In genomic region chr20:33490934-33491656, GRCh38 we compare ENCODE assay signal across 8 cellular contexts. TPM values are rescaled to one million over a fixed set of nuclear protein-coding genes. Genes with fewer than 3 reads are reported as not detected.
A peak's percentile ranks its signal among the peaks of the same experiment; 100 is the strongest.
DNase-seq lines count a peak whose midpoint lies in the region; ATAC-seq and TF ChIP-seq lines count a peak whose summit lies in the region.

No MANE protein-coding gene starts in this region.

- H3K27me3 ChIP-seq in AG04450 (ENCODE audit: control insufficient read depth, insufficient read depth, low read length) (no peaks in the 10 kb centered on the region), HUES6 (ENCODE audit: control insufficient read depth, insufficient read depth, low read length) (no peaks in the 10 kb centered on the region), mammary epithelial cell (ENCODE audit: insufficient read depth, low read length) (no peaks in the 10 kb centered on the region), mucosa of stomach (ENCODE audit: control insufficient read depth, insufficient read depth, low read length) (no peaks in the 10 kb centered on the region)

- ATAC-seq in GM21786 (IDR thresholded peaks at IDR 0.05; ENCODE audit: unreplicated experiment) (no peak), GM19023 (IDR thresholded peaks at IDR 0.05; ENCODE audit: unreplicated experiment) (no peak)

- TSS peak; percentile 24 for BruUV-seq in mammary epithelial cell (replicated peaks; lab: Mats Ljungman, UMichigan)

- intact Hi-C loops in mammary epithelial cell (cut with micrococcal nuclease) = no loop called here

- POLR2A ChIA-PET in AG04450 (lab: Yijun Ruan, JAX) = interaction anchor here (1.1 to 1.7 kb wide), 2 partner anchors 47 to 176 kb away, joined by 3 to 10 read pairs; partner anchors contain the start of genes ACTL10 and SNTA1

- in situ Hi-C loops in mammary epithelial cell (cut with MboI; ENCODE audit: low sequenced_read_pairs in 2 of 2) = no loop called here

- no peaks in the 10 kb centered on the region for H3K36me3 ChIP-seq in HUES6 (ENCODE audit: control insufficient read depth, insufficient read depth, low read length)
- no peaks in the 10 kb centered on the region for H3K36me3 ChIP-seq in mammary epithelial cell (ENCODE audit: insufficient read depth, low read length)
- H3K36me3 ChIP-seq in mucosa of stomach (ENCODE audit: control insufficient read depth, insufficient read depth, low read length) = no peaks in the 10 kb centered on the region

- H3K9ac ChIP-seq in HUES6 (ENCODE audit: low read length) (peak overlapping the region; percentile 73), mammary epithelial cell (ENCODE audit: insufficient read depth, low read length) (peak overlapping the region; percentile 81), mucosa of stomach (ENCODE audit: low read length) (peak overlapping the region; percentile 86)

- H3K9me3 ChIP-seq in AG04450 (ENCODE audit: control insufficient read depth, insufficient read depth, low read length) (no peaks in the 10 kb centered on the region), HUES6 (ENCODE audit: control insufficient read depth, insufficient read depth, low read depth, low read length) (no peaks in the 10 kb centered on the region), mammary epithelial cell (replicated peaks; ENCODE audit: insufficient read depth, low read length) (no peaks in the 10 kb centered on the region), mucosa of stomach (ENCODE audit: control insufficient read depth, low read length) (no peaks in the 10 kb centered on the region)

- peak overlapping the region; percentile 92 for H3K4me2 ChIP-seq in mammary epithelial cell (ENCODE audit: insufficient read depth, low read depth, low read length)

- peak overlapping the region; percentile 98 for H2AFZ ChIP-seq in mammary epithelial cell (ENCODE audit: low read depth, low read length)

- CTCF ChIA-PET in AG04450 (lab: Charles Lee) = no interaction called here
- CTCF ChIA-PET in mammary epithelial cell (lab: Charles Lee; ENCODE audit: low non-redundant PET) = no interaction called here

- no peak overlapping the region for H3K27ac ChIP-seq in AG04450 (ENCODE audit: low read depth, low read length)
- H3K27ac ChIP-seq in HUES6 (ENCODE audit: low read depth, low read length) = no peak overlapping the region
- peak overlapping the region; percentile 43 for H3K27ac ChIP-seq in mammary epithelial cell (ENCODE audit: insufficient read depth, low read depth, low read length)

- H4K20me1 ChIP-seq in mammary epithelial cell (ENCODE audit: insufficient read depth, low read length) = no peaks in the 10 kb centered on the region

- dilution Hi-C loops in mammary epithelial cell (cut with HindIII; ENCODE audit: low sequenced_read_pairs) = no loop called here

- H3K79me2 ChIP-seq in mammary epithelial cell (ENCODE audit: insufficient read depth, low read length) = peaks cover 44% of the 10 kb centered on the region

- H3K4me1 ChIP-seq in HUES6 (ENCODE audit: control insufficient read depth, insufficient read depth, low read length) (peaks cover 8% of the 10 kb centered on the region; the same call in 1 of the 2 replicates), mammary epithelial cell (ENCODE audit: insufficient read depth, low read length) (no peaks in the 10 kb centered on the region), mucosa of stomach (ENCODE audit: control insufficient read depth, insufficient read depth, low read length) (peaks cover 4% of the 10 kb centered on the region)

- TF ChIP-seq CTCF in AG04450 (IDR thresholded peaks at IDR 0.05; ENCODE audit: low read depth, low read length) = no peak
- TF ChIP-seq CTCF in mammary epithelial cell (conservative IDR thresholded peaks at IDR 0.05 in 1 of 2, IDR thresholded peaks at IDR 0.05 in 1 of 2; ENCODE audit: extremely low read depth in 1 of 2, insufficient read depth in 1 of 2, low read depth in 1 of 2, low read length in 2 of 2) = no peak

- 57% methylated on average over 8 of the region's 8 CpGs for WGBS in mammary epithelial cell (ENCODE audit: low coverage, missing lambda C conversion rate)

- H3K4me3 ChIP-seq in AG04450 (ENCODE audit: low read depth, low read length) (peak overlapping the region; percentile 84), HUES6 (ENCODE audit: low read depth, low read length) (peak overlapping the region; percentile 70), mammary epithelial cell (replicated peaks in 1 of 3; ENCODE audit: insufficient read depth in 1 of 3, low read depth in 2 of 3, low read length in 3 of 3) (peak overlapping the region; percentile 62 to 83 (median 78)), mucosa of stomach (ENCODE audit: low read length) (peak overlapping the region; percentile 86)

- DNase-seq in AG04450 (ENCODE audit: low read depth, low spot score) (no peak), mammary epithelial cell (no peak), NCI-H1048 (lab: John Stamatoyannopoulos, UW) (no peak)
- DNase-seq in stimulated activated CD8-positive, alpha-beta memory T cell treated with anti-CD3 and anti-CD28 coated beads, Interleukin-4, amount 100 ng/mL, for 48 hours = no peak

RNA-seq across cellular contexts. Expression of gene CBFA2T2, which starts 1.2 kb away (rescaled TPM):
- polyA plus RNA-seq in AG04450 (2011; rRNA removed) (10.2 and 11.3 TPM in 2 replicates), mammary epithelial cell (6.0 TPM)
- polyA minus RNA-seq in AG04450 (2011; rRNA and poly(A)+ RNA removed) = 15.8 and 16.7 TPM in 2 replicates
- 10 to 100 TPM; 10.5 to 13.7 TPM for total RNA-seq in mammary epithelial cell
- polyA minus RNA-seq in mammary epithelial cell = 14.1 TPM

RNA-seq across cellular contexts. Expression of gene SNTA1, which starts 47.5 kb away (rescaled TPM):
- polyA plus RNA-seq in AG04450 (2011; rRNA removed) = 6.5 and 9.5 TPM in 2 replicates
- polyA minus RNA-seq in AG04450 (2011; rRNA and poly(A)+ RNA removed) = 5.2 and 8.6 TPM in 2 replicates
- 10 to 100 TPM in 1 of 2 donors, 1 to 10 TPM in 1; 9.4 to 11.7 TPM for total RNA-seq in mammary epithelial cell
- 8.1 TPM for polyA plus RNA-seq in mammary epithelial cell
- polyA minus RNA-seq in mammary epithelial cell = 10.4 TPM
